ENCODE assay signal across 1 cellular context in the genomic region with DNA sequence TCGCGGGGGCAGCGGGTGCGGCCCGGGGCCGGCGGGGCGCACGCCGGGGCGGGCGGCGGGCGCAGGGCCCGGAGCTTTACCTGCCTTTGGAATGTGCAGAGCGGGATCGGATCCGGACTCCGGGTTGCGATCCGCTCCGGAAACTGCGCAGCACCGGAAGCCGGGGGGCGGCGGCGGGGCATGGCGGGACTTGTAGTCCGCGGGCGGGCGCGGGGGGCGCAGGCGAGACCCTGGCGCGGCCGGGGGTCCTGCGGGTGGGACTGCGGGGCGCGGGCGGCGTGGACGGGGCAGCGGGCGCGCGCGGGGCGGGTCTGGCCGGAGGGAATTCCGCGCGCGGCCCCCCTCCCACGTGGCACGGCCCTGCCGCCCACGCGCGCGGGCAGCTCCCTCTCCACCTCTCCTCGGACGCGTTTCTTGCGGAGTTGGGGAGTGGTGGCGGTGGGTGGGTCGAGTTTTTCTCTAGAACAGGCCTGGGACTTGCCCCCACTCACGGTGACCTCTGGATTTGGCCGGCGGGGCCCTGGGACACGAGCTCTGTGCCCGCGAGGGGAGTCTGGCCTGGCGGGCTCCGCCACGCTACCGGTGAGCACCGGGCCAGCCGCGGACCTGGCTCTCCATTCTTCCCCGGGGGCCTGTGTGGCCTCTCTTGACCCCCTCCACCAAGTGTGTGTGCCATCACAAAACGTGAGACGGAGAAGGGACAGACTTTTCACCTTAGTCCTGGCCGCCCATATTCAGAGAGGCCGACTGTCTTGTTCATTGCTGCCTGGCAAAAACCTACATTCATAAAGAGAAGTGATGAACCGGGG.
TF ChIP-seq lines count a peak whose summit lies in the region.

A gene with protein sequence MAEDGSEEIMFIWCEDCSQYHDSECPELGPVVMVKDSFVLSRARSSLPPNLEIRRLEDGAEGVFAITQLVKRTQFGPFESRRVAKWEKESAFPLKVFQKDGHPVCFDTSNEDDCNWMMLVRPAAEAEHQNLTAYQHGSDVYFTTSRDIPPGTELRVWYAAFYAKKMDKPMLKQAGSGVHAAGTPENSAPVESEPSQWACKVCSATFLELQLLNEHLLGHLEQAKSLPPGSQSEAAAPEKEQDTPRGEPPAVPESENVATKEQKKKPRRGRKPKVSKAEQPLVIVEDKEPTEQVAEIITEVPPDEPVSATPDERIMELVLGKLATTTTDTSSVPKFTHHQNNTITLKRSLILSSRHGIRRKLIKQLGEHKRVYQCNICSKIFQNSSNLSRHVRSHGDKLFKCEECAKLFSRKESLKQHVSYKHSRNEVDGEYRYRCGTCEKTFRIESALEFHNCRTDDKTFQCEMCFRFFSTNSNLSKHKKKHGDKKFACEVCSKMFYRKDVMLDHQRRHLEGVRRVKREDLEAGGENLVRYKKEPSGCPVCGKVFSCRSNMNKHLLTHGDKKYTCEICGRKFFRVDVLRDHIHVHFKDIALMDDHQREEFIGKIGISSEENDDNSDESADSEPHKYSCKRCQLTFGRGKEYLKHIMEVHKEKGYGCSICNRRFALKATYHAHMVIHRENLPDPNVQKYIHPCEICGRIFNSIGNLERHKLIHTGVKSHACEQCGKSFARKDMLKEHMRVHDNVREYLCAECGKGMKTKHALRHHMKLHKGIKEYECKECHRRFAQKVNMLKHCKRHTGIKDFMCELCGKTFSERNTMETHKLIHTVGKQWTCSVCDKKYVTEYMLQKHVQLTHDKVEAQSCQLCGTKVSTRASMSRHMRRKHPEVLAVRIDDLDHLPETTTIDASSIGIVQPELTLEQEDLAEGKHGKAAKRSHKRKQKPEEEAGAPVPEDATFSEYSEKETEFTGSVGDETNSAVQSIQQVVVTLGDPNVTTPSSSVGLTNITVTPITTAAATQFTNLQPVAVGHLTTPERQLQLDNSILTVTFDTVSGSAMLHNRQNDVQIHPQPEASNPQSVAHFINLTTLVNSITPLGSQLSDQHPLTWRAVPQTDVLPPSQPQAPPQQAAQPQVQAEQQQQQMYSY (minus strand): TSS at position 155 of the 809 bp plus-strand sequence. CDS start 18,981 bp downstream, outside the sequence.

TF ChIP-seq in endothelial cell of umbilical vein, 7 proteins besides CTCF, POLR2A, EP300 and RAD21:
- TF ChIP-seq FOS (IDR thresholded peaks at IDR 0.05; ENCODE audit: borderline replicate concordance, insufficient read depth, low read length) (no peak), MYC (IDR thresholded peaks at IDR 0.05; ENCODE audit: low read depth, low read length) (no peak), JUN (IDR thresholded peaks at IDR 0.05; ENCODE audit: borderline replicate concordance, insufficient read depth, insufficient read length, low read depth) (no peak), GATA2 (IDR thresholded peaks at IDR 0.05; ENCODE audit: insufficient read depth, insufficient read length, low read depth, low read length) (no peak), POLR2AphosphoS5 (IDR thresholded peaks at IDR 0.05; ENCODE audit: insufficient read depth, low read depth, low read length) (no peak), EZH2 (IDR thresholded peaks at IDR 0.05; ENCODE audit: borderline replicate concordance, low read depth, low read length, severe bottlenecking) (no peak)
- TF ChIP-seq, protein P1, sequence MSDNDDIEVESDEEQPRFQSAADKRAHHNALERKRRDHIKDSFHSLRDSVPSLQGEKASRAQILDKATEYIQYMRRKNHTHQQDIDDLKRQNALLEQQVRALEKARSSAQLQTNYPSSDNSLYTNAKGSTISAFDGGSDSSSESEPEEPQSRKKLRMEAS (IDR thresholded peaks at IDR 0.05; ENCODE audit: insufficient read depth, insufficient read length) = no peak
